In genomic region chr13:24124789-24125476, GRCh38 we compare ENCODE assay signal across 10 cellular contexts. TPM values are rescaled to one million over a fixed set of nuclear protein-coding genes. Genes with fewer than 3 reads are reported as not detected.
A peak's percentile ranks its signal among the peaks of the same experiment; 100 is the strongest.
DNase-seq lines count a peak whose midpoint lies in the region; ATAC-seq lines count a peak whose summit lies in the region.
"Had no signal": no experiment of that assay in that cellular context is flagged by ENCODE, and none has a peak within 500 bp of the region (broad histone marks: within the 10 kb centered on the region; RNA-seq: fewer than 3 reads in every experiment).

No MANE protein-coding gene starts in this region.

- ATAC-seq in GM18907 (IDR thresholded peaks at IDR 0.05; ENCODE audit: unreplicated experiment) (peak; percentile 91), GM21786 (IDR thresholded peaks at IDR 0.05; ENCODE audit: unreplicated experiment) (peak; percentile 79), HG03460 (IDR thresholded peaks at IDR 0.05; ENCODE audit: unreplicated experiment) (peak; percentile 87), naive B cell (ENCODE audit: low read depth in 2 of 2) (peak; percentile 100)
- ATAC-seq in stimulated activated effector memory CD8-positive, alpha-beta T cell treated with anti-CD3 and anti-CD28 coated beads, Interleukin-12 subunit alpha, Interleukin-12 subunit beta, amount 100 ng/mL, for 72 hours: no peak

- no peak overlapping the region for H3K4me3 Mint-ChIP-seq in naive B cell
- no peak overlapping the region for H3K4me3 Mint-ChIP-seq in stimulated activated effector memory CD8-positive, alpha-beta T cell treated with anti-CD3 and anti-CD28 coated beads, Interleukin-12 subunit alpha, Interleukin-12 subunit beta, amount 100 ng/mL, for 72 hours

- no peaks in the 10 kb centered on the region for H3K36me3 Mint-ChIP-seq in naive B cell
- no peaks in the 10 kb centered on the region for H3K36me3 Mint-ChIP-seq in stimulated activated effector memory CD8-positive, alpha-beta T cell treated with anti-CD3 and anti-CD28 coated beads, Interleukin-12 subunit alpha, Interleukin-12 subunit beta, amount 100 ng/mL, for 72 hours

- no peaks in the 10 kb centered on the region for H3K9me3 Mint-ChIP-seq in naive B cell
- H3K9me3 Mint-ChIP-seq in stimulated activated effector memory CD8-positive, alpha-beta T cell treated with anti-CD3 and anti-CD28 coated beads, Interleukin-12 subunit alpha, Interleukin-12 subunit beta, amount 100 ng/mL, for 72 hours: no peaks in the 10 kb centered on the region

- H3K27ac Mint-ChIP-seq in naive B cell: peak overlapping the region in 1 of 6 donors; percentile 2
- no peak overlapping the region for H3K27ac Mint-ChIP-seq in stimulated activated effector memory CD8-positive, alpha-beta T cell treated with anti-CD3 and anti-CD28 coated beads, Interleukin-12 subunit alpha, Interleukin-12 subunit beta, amount 100 ng/mL, for 72 hours

- peak; percentile 51 for DNase-seq in naive B cell
- DNase-seq in stimulated activated effector memory CD8-positive, alpha-beta T cell treated with anti-CD3 and anti-CD28 coated beads, Interleukin-12 subunit alpha, Interleukin-12 subunit beta, amount 100 ng/mL, for 72 hours (ENCODE audit: low spot score in 2 of 2): no peak
- no peak for DNase-seq in NCI-H2171 (lab: John Stamatoyannopoulos, UW)
- DNase-seq in glomerular visceral epithelial cell (ENCODE audit: extremely low spot score): no peak
- DNase-seq in activated CD8-positive, alpha-beta memory T cell treated with anti-CD3 and anti-CD28 coated beads for 24 hours: no peak
- DNase-seq: gastrocnemius medialis, NCI-H1105 had no signal

- H3K27me3 Mint-ChIP-seq in naive B cell: peaks cover 52 to 55% (median 54%) of the 10 kb centered on the region in 3 donors

- peaks cover 12 to 20% (median 20%) of the 10 kb centered on the region in 3 donors for H3K4me1 Mint-ChIP-seq in naive B cell
- H3K4me1 Mint-ChIP-seq in stimulated activated effector memory CD8-positive, alpha-beta T cell treated with anti-CD3 and anti-CD28 coated beads, Interleukin-12 subunit alpha, Interleukin-12 subunit beta, amount 100 ng/mL, for 72 hours: peaks cover 47% of the 10 kb centered on the region

RNA-seq across cellular contexts. Expression of gene SPATA13, which starts 35.6 kb away (rescaled TPM):
- 1 to 10 TPM in 5 of 6 donors, not detected in 1; 2.2 to 8.3 (median 5.3) TPM for polyA plus RNA-seq in naive B cell (ENCODE audit: low read depth in 6 of 6)
